ENCODE assay signal across 8 cellular contexts in genomic region chr19:45886427-45887310, GRCh38. TPM values are rescaled to one million over a fixed set of nuclear protein-coding genes. Genes with fewer than 3 reads are reported as not detected.
DNase-seq lines count a peak whose midpoint lies in the region; ATAC-seq, FAIRE-seq and TF ChIP-seq lines count a peak whose summit lies in the region.

No MANE protein-coding gene starts in this region.

- H3K27me3 ChIP-seq in ascending aorta (no peaks in the 10 kb centered on the region), right cardiac atrium (ENCODE audit: control insufficient read depth, insufficient read depth) (no peaks in the 10 kb centered on the region)

- peaks cover 7 to 9% of the 10 kb centered on the region in 2 donors for H3K36me3 ChIP-seq in ascending aorta

- peak; percentile 99 for FAIRE-seq in GM12892 (lab: Jason Lieb, UNC)
- FAIRE-seq in urothelium cell line (lab: Jason Lieb, UNC) = no peak

- TF ChIP-seq CTCF in ascending aorta (IDR thresholded peaks at IDR 0.05) = no peak

- peak; percentile 27; the same call in 1 of the 2 replicates for TF ChIP-seq POLR2A in GM12892 (IDR thresholded peaks at IDR 0.05; ENCODE audit: low read depth, low read length)

- H3K9me3 ChIP-seq in ascending aorta (no peaks in the 10 kb centered on the region), right cardiac atrium (ENCODE audit: control insufficient read depth, low read length) (no peaks in the 10 kb centered on the region)

- whole genome bisulfite sequencing in right cardiac atrium = 4% methylated on average over 36 of the region's 36 CpGs

- DNase-seq in GM12892 (ENCODE audit: insufficient read length) = peak; percentile 92
- peak; percentile 64 for DNase-seq in NCI-H187 treated with DMSO at 0.1 percent for 48 hours (lab: John Stamatoyannopoulos, UW)
- peak; percentile 67 to 97 (median 84) for DNase-seq in T-helper 2 cell
- DNase-seq in ascending aorta (ENCODE audit: low spot score in 2 of 2) = peak; percentile 64 to 96
- DNase-seq in right cardiac atrium = peak; percentile 91 to 96 (median 95)
- peak; percentile 74 for DNase-seq in pulmonary artery endothelial cell (ENCODE audit: low read depth, low spot score)
- peak; percentile 88 for DNase-seq in urothelium cell line (ENCODE audit: low spot score)

- H3K27ac ChIP-seq in ascending aorta (peak overlapping the region; percentile 87 to 88), right cardiac atrium (ENCODE audit: low read length) (peak overlapping the region; percentile 73)

- H3K4me1 ChIP-seq in ascending aorta (peaks cover 22 to 37% of the 10 kb centered on the region in 2 donors), right cardiac atrium (ENCODE audit: control insufficient read depth, insufficient read depth, low read length) (peaks cover 4% of the 10 kb centered on the region)

- H3K4me3 ChIP-seq in ascending aorta = peak overlapping the region; percentile 71 to 95
- H3K4me3 ChIP-seq in right cardiac atrium (ENCODE audit: low read length) = peak overlapping the region; percentile 75

- ATAC-seq in HG02884 (IDR thresholded peaks at IDR 0.05; ENCODE audit: unreplicated experiment) (peak; percentile 48), right cardiac atrium (peak; percentile 92)

- intact Hi-C loops in ascending aorta (cut with DNase I) = loop anchor here (1.0 to 2.0 kb wide), 4 partner anchors 17 to 118 kb away; partner anchors contain the start of genes CCDC61, SIX5 and SYMPK
- intact Hi-C loops in right cardiac atrium (cut with DNase I) = no loop called here

RNA-seq across cellular contexts. Expression of gene IRF2BP1, which starts 0.7 kb away (rescaled TPM):
- 1.3 TPM for polyA plus RNA-seq in GM12892 (2012; ENCODE audit: missing spikeins)
- 45.7 TPM for total RNA-seq in ascending aorta
- total RNA-seq in right cardiac atrium = 10 to 100 TPM; 21.5 to 23.4 (median 22.5) TPM
- 17.5 TPM for polyA plus RNA-seq in right cardiac atrium
- total RNA-seq in pulmonary artery endothelial cell = 23.1 and 24.3 TPM in 2 replicates

RNA-seq across cellular contexts. Expression of gene MYPOP, which starts 15.7 kb away (rescaled TPM):
- 1.7 TPM for polyA plus RNA-seq in GM12892 (2012; ENCODE audit: missing spikeins)
- total RNA-seq in ascending aorta = 1.6 TPM
- total RNA-seq in right cardiac atrium = 10 to 100 TPM in 3 of 4 donors, 1 to 10 TPM in 1; 9.1 to 15.4 (median 12.9) TPM
- 9.3 TPM for polyA plus RNA-seq in right cardiac atrium
- total RNA-seq in pulmonary artery endothelial cell = 0.79 and 1.4 TPM in 2 replicates

RNA-seq across cellular contexts. Expression of gene FOXA3, which starts 22.5 kb away (rescaled TPM):
- 0.34 TPM for polyA plus RNA-seq in GM12892 (2012; ENCODE audit: missing spikeins)
- total RNA-seq in ascending aorta = not detected
- not detected for total RNA-seq in right cardiac atrium
- polyA plus RNA-seq in right cardiac atrium = not detected
- total RNA-seq in pulmonary artery endothelial cell = not detected in 2 replicates

RNA-seq across cellular contexts. Expression of gene SYMPK, which starts 23.7 kb away (rescaled TPM):
- polyA plus RNA-seq in GM12892 (2012; ENCODE audit: missing spikeins) = 61.2 TPM
- total RNA-seq in ascending aorta (103 TPM), right cardiac atrium (10 to 100 TPM; 33.1 to 40.4 (median 34.4) TPM), pulmonary artery endothelial cell (34.1 and 43.3 TPM in 2 replicates)
- polyA plus RNA-seq in right cardiac atrium = 23.5 TPM

RNA-seq across cellular contexts. Expression of gene NANOS2, which starts 27.9 kb away (rescaled TPM):
- polyA plus RNA-seq in GM12892 (2012; ENCODE audit: missing spikeins) = not detected
- not detected for total RNA-seq in ascending aorta
- total RNA-seq in right cardiac atrium = not detected
- polyA plus RNA-seq in right cardiac atrium = not detected
- not detected in 2 replicates for total RNA-seq in pulmonary artery endothelial cell

Comparison
In these comparisons a context has a peak if more than half of its experiments do, and no peak if none do; other contexts are left out.
1. Peak in every context shown above with its lines: DNase-seq, ATAC-seq, H3K4me3 ChIP-seq and H3K27ac ChIP-seq.